In genomic region chr16:85137323-85138072, GRCh38 we compare ENCODE assay signal across 9 cellular contexts. TPM values are rescaled to one million over a fixed set of nuclear protein-coding genes. Genes with fewer than 3 reads are reported as not detected.
DNase-seq lines count a peak whose midpoint lies in the region; ATAC-seq lines count a peak whose summit lies in the region.
"Had no signal": no experiment of that assay in that cellular context is flagged by ENCODE, and none has a peak within 500 bp of the region (broad histone marks: within the 10 kb centered on the region; RNA-seq: fewer than 3 reads in every experiment).

No MANE protein-coding gene starts in this region.

- peak overlapping the region; percentile 61 for H3K27ac ChIP-seq in right cardiac atrium (ENCODE audit: low read length)

- H3K9ac ChIP-seq in ES-I3 (ENCODE audit: low read depth, low read length), result peak overlapping the region; percentile 29; the same call in 1 of the 2 replicates

- H3K36me3 ChIP-seq in ES-I3 (ENCODE audit: insufficient read depth, low read length), result no peaks in the 10 kb centered on the region

- peaks cover 6% of the 10 kb centered on the region; the same call in 1 of the 2 replicates for H3K4me1 ChIP-seq in ES-I3 (ENCODE audit: insufficient read depth, low read length)
- H3K4me1 ChIP-seq in right cardiac atrium (ENCODE audit: control insufficient read depth, insufficient read depth, low read length), result peaks cover 18% of the 10 kb centered on the region

- intact Hi-C loops in right cardiac atrium (cut with DNase I) (loop anchor here in 1 of 4 donors (10.0 kb wide), 1 partner anchor 63 kb away; no protein-coding TSS in a partner anchor), sciatic nerve (cut with DNase I) (no loop called here)

- no peaks in the 10 kb centered on the region for H3K27me3 ChIP-seq in right cardiac atrium (ENCODE audit: control insufficient read depth, insufficient read depth)

- peak overlapping the region; percentile 17 for H3K4me3 ChIP-seq in right cardiac atrium (ENCODE audit: low read length)

- ATAC-seq in right cardiac atrium, result peak; percentile 93 to 94
- ATAC-seq in sciatic nerve, result peak; percentile 94
- no peak for ATAC-seq in HG03439 (IDR thresholded peaks at IDR 0.05; ENCODE audit: unreplicated experiment)
- ATAC-seq in HG03342 (IDR thresholded peaks at IDR 0.05; ENCODE audit: unreplicated experiment), result no peak

- DNase-seq in anterior cingulate cortex (lab: John Stamatoyannopoulos, UW), result peak in 57 of 58 donors; percentile 15 to 93 (median 81)
- DNase-seq in right cardiac atrium, result peak; percentile 97 to 99 (median 98)
- peak; percentile 97 for DNase-seq in sciatic nerve (ENCODE audit: low spot score)
- no peak for DNase-seq in activated CD4-positive, alpha-beta T cell treated with anti-CD3 and anti-CD28 coated beads for 48 hours
- no peak for DNase-seq in stimulated activated CD4-positive, alpha-beta T cell treated with anti-CD3 and anti-CD28 coated beads, Interleukin-1b, Interleukin-23, amount 100 ng/mL, for 48 hours
- DNase-seq: activated naive CD8-positive, alpha-beta T cell treated with anti-CD3 and anti-CD28 coated beads, Interleukin-2, amount 10 ng/mL, durations not matched to agents 7 days and 5 days had no signal

- WGBS in right cardiac atrium, result 1% methylated on average over 29 of the region's 29 CpGs

- no peaks in the 10 kb centered on the region for H3K9me3 ChIP-seq in ES-I3 (ENCODE audit: control insufficient read depth, insufficient read depth, low read length)
- no peaks in the 10 kb centered on the region for H3K9me3 ChIP-seq in right cardiac atrium (ENCODE audit: control insufficient read depth, low read length)

RNA-seq across cellular contexts. Expression of gene CIBAR2, which starts 25.2 kb away (rescaled TPM):
- total RNA-seq in right cardiac atrium, result not detected
- polyA plus RNA-seq in right cardiac atrium, result 0.09 TPM
- total RNA-seq in sciatic nerve, result not detected
- total RNA-seq: activated naive CD8-positive, alpha-beta T cell treated with anti-CD3 and anti-CD28 coated beads, Interleukin-2, amount 10 ng/mL, durations not matched to agents 7 days and 5 days had no signal

Comparison
In these comparisons a context has a peak if more than half of its experiments do, and no peak if none do; other contexts are left out.
1. DNase-seq: peak in anterior cingulate cortex (57 of 58), right cardiac atrium (3 of 3) and sciatic nerve (single experiment); none in activated CD4-positive, alpha-beta T cell treated with anti-CD3 and anti-CD28 coated beads for 48 hours (single experiment) and stimulated activated CD4-positive, alpha-beta T cell treated with anti-CD3 and anti-CD28 coated beads, Interleukin-1b, Interleukin-23, amount 100 ng/mL, for 48 hours (single experiment).
2. ATAC-seq: peak in right cardiac atrium (2 of 2) and sciatic nerve (single experiment); none in HG03439 (single experiment) and HG03342 (single experiment).